In genomic region chr16:60945225-60945624, GRCh38 we compare ENCODE assay signal across 11 cellular contexts.
DNase-seq lines count a peak whose midpoint lies in the region; ATAC-seq and TF ChIP-seq lines count a peak whose summit lies in the region.
"Had no signal": no experiment of that assay in that cellular context is flagged by ENCODE, and none has a peak within 500 bp of the region (broad histone marks: within the 10 kb centered on the region; RNA-seq: fewer than 3 reads in every experiment).

No MANE protein-coding gene starts in this region.

- DNase-seq in SK-N-SH (no peak), RKO (ENCODE audit: low spot score) (peak; percentile 27), hepatocyte (ENCODE audit: low spot score) (peak; percentile 46), testis (peak; percentile 46), NCI-H82 treated with DMSO at 0.1 percent for 48 hours (lab: John Stamatoyannopoulos, UW; ENCODE audit: unreplicated experiment) (no peak)
- DNase-seq: activated CD4-positive, alpha-beta T cell treated with anti-CD3 and anti-CD28 coated beads for 1 hour; activated T-cell treated with anti-CD3 and anti-CD28 coated beads, Interleukin-2, amount 50 U/mL, for 48 hours; tibial artery had no signal

- H3K9me2 ChIP-seq in SK-N-SH = no peaks in the 10 kb centered on the region
- no peaks in the 10 kb centered on the region for H3K9me2 ChIP-seq in hepatocyte (replicated peaks; ENCODE audit: insufficient read depth)

- no peak overlapping the region; a peak in 1 of 4 replicates for H3K4me3 ChIP-seq in SK-N-SH (ENCODE audit: low read depth in 2 of 2, low read length in 1 of 2)
- H3K4me3 ChIP-seq in hepatocyte = no peak overlapping the region
- no peak overlapping the region for H3K4me3 ChIP-seq in testis
- H3K4me3 ChIP-seq: tibial artery had no signal

- H3K4me1 ChIP-seq in SK-N-SH (ENCODE audit: control insufficient read depth in 1 of 2, insufficient read depth in 2 of 2, low read depth in 1 of 2, low read length in 1 of 2) (no peaks in the 10 kb centered on the region), hepatocyte (ENCODE audit: insufficient read depth) (no peaks in the 10 kb centered on the region), testis (no peaks in the 10 kb centered on the region)
- H3K4me1 ChIP-seq: tibial artery had no signal

- no peak overlapping the region for H3K9ac ChIP-seq in SK-N-SH

- H3K4me2 ChIP-seq in SK-N-SH = no peak overlapping the region
- no peak overlapping the region for H3K4me2 ChIP-seq in hepatocyte

- POLR2A ChIA-PET in SK-N-SH (lab: Yijun Ruan, JAX) = no interaction called here

- TF ChIP-seq EP300 in SK-N-SH (IDR thresholded peaks at IDR 0.05; ENCODE audit: borderline replicate concordance in 1 of 2, low read depth in 1 of 2, low read length in 1 of 2) = no peak

- TF ChIP-seq RAD21 in SK-N-SH (IDR thresholded peaks at IDR 0.05; ENCODE audit: low read length) = no peak

- H3K36me3 ChIP-seq in SK-N-SH (replicated peaks in 1 of 2; ENCODE audit: control insufficient read depth in 1 of 2, insufficient read depth in 2 of 2, low read length in 1 of 2) (no peaks in the 10 kb centered on the region), hepatocyte (replicated peaks; ENCODE audit: insufficient read depth, low read depth) (no peaks in the 10 kb centered on the region), testis (ENCODE audit: low read depth, missing control alignments) (no peaks in the 10 kb centered on the region)
- H3K36me3 ChIP-seq: tibial artery had no signal

- H3K9me3 ChIP-seq in SK-N-SH (no peaks in the 10 kb centered on the region; the same call in 1 of the 2 replicates), hepatocyte (ENCODE audit: low read depth) (no peaks in the 10 kb centered on the region), testis (no peaks in the 10 kb centered on the region)
- H3K9me3 ChIP-seq: tibial artery had no signal

- no peak overlapping the region for H2AFZ ChIP-seq in SK-N-SH (ENCODE audit: low read depth)
- no peak overlapping the region for H2AFZ ChIP-seq in hepatocyte

- no peak for TF ChIP-seq POLR2A in testis (IDR thresholded peaks at IDR 0.05)

- CTCF ChIA-PET in SK-N-SH (lab: Yijun Ruan, JAX) = no interaction called here

- H3F3A ChIP-seq in SK-N-SH (replicated peaks; ENCODE audit: insufficient read depth) = no peaks in the 10 kb centered on the region

- H3K27me3 ChIP-seq in SK-N-SH (ENCODE audit: insufficient read depth) (no peaks in the 10 kb centered on the region), hepatocyte (no peaks in the 10 kb centered on the region), testis (no peaks in the 10 kb centered on the region)
- H3K27me3 ChIP-seq: tibial artery had no signal

- no peaks in the 10 kb centered on the region for H4K20me1 ChIP-seq in SK-N-SH (ENCODE audit: insufficient read depth)
- H4K20me1 ChIP-seq in hepatocyte (ENCODE audit: insufficient read depth, poor library complexity, severe bottlenecking) = no peaks in the 10 kb centered on the region

- TF ChIP-seq CTCF in SK-N-SH (IDR thresholded peaks at IDR 0.05) = no peak
- TF ChIP-seq CTCF in hepatocyte (IDR thresholded peaks at IDR 0.05; ENCODE audit: poor library complexity) = no peak
- TF ChIP-seq CTCF in testis (IDR thresholded peaks at IDR 0.05) = no peak

- H3K27ac ChIP-seq in SK-N-SH (ENCODE audit: low read depth in 2 of 2, low read length in 1 of 2) (no peak overlapping the region), hepatocyte (no peak overlapping the region), testis (no peak overlapping the region)
- H3K27ac ChIP-seq: tibial artery had no signal

- ATAC-seq in SK-N-SH treated with all-trans-retinoic acid at 6 μM for 48 hours = no peak
- ATAC-seq in GM18498 (IDR thresholded peaks at IDR 0.05; ENCODE audit: unreplicated experiment) = no peak
- no peak for ATAC-seq in HG02870 (IDR thresholded peaks at IDR 0.05; ENCODE audit: unreplicated experiment)

- 19% methylated on average over 2 of the region's 2 CpGs for WGBS in SK-N-SH (ENCODE audit: low lambda C conversion rate)
- 8% methylated on average over 2 of the region's 2 CpGs for WGBS in hepatocyte (ENCODE audit: low lambda C conversion rate, missing lambda C conversion rate)
- 3 to 6% methylated on average over 2 of the region's 2 CpGs for WGBS in testis, 2 donors

- H3K79me2 ChIP-seq in SK-N-SH (ENCODE audit: insufficient read depth) = no peaks in the 10 kb centered on the region
- H3K79me2 ChIP-seq in hepatocyte = no peaks in the 10 kb centered on the region

- intact Hi-C loops in testis (cut with DNase I; ENCODE audit: low total_unique reads) = no loop called here

TF ChIP-seq in SK-N-SH, 30 proteins besides CTCF, POLR2A, EP300 and RAD21:
- TF ChIP-seq REST (IDR thresholded peaks at IDR 0.05; ENCODE audit: low read depth, low read length) (peak; percentile 82), JUND (IDR thresholded peaks at IDR 0.05) (no peak)
TF ChIP-seq in SK-N-SH: peak in this region for 1.

TF ChIP-seq in SK-N-SH treated with all-trans-retinoic acid at 6 μM for 48 hours, 23 proteins besides CTCF, POLR2A, EP300 and RAD21:
- TF ChIP-seq ZNF8 (CRISPR knock-in tag; IDR thresholded peaks at IDR 0.05) = no peak
- TF ChIP-seq SNAI2 (CRISPR knock-in tag; IDR thresholded peaks at IDR 0.05) = no peak
- TF ChIP-seq, protein P1, sequence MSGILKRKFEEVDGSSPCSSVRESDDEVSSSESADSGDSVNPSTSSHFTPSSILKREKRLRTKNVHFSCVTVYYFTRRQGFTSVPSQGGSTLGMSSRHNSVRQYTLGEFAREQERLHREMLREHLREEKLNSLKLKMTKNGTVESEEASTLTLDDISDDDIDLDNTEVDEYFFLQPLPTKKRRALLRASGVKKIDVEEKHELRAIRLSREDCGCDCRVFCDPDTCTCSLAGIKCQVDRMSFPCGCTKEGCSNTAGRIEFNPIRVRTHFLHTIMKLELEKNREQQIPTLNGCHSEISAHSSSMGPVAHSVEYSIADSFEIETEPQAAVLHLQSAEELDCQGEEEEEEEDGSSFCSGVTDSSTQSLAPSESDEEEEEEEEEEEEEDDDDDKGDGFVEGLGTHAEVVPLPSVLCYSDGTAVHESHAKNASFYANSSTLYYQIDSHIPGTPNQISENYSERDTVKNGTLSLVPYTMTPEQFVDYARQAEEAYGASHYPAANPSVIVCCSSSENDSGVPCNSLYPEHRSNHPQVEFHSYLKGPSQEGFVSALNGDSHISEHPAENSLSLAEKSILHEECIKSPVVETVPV (CRISPR knock-in tag; IDR thresholded peaks at IDR 0.05) = no peak
- no peak for TF ChIP-seq CREB5 (CRISPR knock-in tag; IDR thresholded peaks at IDR 0.05; ENCODE audit: low read depth)
- TF ChIP-seq ARNTL (CRISPR knock-in tag; IDR thresholded peaks at IDR 0.05; ENCODE audit: borderline replicate concordance, low read depth) = no peak
- no peak for TF ChIP-seq ZNF565 (CRISPR knock-in tag; conservative IDR thresholded peaks at IDR 0.05; ENCODE audit: low read depth)
- no peak for TF ChIP-seq RARB (CRISPR knock-in tag; IDR thresholded peaks at IDR 0.05)
- no peak for TF ChIP-seq PPARA (CRISPR knock-in tag; IDR thresholded peaks at IDR 0.05; ENCODE audit: borderline replicate concordance)
- no peak for TF ChIP-seq ZC3H10 (CRISPR knock-in tag; IDR thresholded peaks at IDR 0.05)
- no peak for TF ChIP-seq ESRRG (CRISPR knock-in tag; IDR thresholded peaks at IDR 0.05)
- TF ChIP-seq TCF4 (CRISPR knock-in tag; IDR thresholded peaks at IDR 0.05; ENCODE audit: borderline replicate concordance) = no peak
- TF ChIP-seq ZFP30 (CRISPR knock-in tag; IDR thresholded peaks at IDR 0.05) = no peak
- no peak for TF ChIP-seq ISL1 (CRISPR knock-in tag; IDR thresholded peaks at IDR 0.05)
- no peak for TF ChIP-seq ZFP3 (CRISPR knock-in tag; IDR thresholded peaks at IDR 0.05)

Comparison
In these comparisons a context has a peak if more than half of its experiments do, and no peak if none do; other contexts are left out.
1. DNase-seq: peak in RKO (single experiment), hepatocyte (single experiment) and testis (single experiment); none in SK-N-SH (single experiment) and NCI-H82 treated with DMSO at 0.1 percent for 48 hours (single experiment).